18 cellular contexts compared by ENCODE assay signal in the genomic region with DNA sequence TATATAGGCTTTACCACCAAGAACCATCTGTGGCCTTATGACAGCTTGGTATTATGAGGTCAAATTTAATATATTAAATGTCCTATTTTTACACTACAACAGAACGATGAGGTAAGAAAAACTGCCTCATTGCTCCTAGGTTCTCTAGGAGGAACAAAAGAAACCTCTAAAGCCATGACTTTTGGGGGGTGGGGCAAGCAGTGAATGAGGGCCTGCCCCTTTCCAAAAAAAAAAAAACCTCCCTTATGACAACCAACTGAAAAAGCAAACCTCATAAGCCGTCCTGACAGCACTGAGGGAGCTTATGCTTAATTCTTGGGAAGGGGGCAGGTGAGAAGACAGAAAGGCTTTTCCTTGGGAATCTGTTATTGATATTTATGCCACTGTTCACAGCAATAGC.
"Had no signal": no experiment of that assay in that cellular context is flagged by ENCODE, and none has a peak within 500 bp of the region (broad histone marks: within the 10 kb centered on the region; RNA-seq: fewer than 3 reads in every experiment).

No MANE protein-coding gene starts in this region.

- H3K4me3 Mint-ChIP-seq: activated CD4-positive, alpha-beta T cell treated with anti-CD3 and anti-CD28 coated beads, Interleukin-2, amount 10 ng/mL, durations not matched to agents 7 days and 5 days; activated naive CD4-positive, alpha-beta T cell treated with anti-CD3 and anti-CD28 coated beads for 36 hours had no signal

- DNase-seq: activated CD4-positive, alpha-beta T cell treated with anti-CD3 and anti-CD28 coated beads, Interleukin-2, amount 10 ng/mL, durations not matched to agents 7 days and 5 days; activated CD8-positive, alpha-beta memory T cell treated with anti-CD3 and anti-CD28 coated beads for 24 hours; activated CD8-positive, alpha-beta memory T cell treated with anti-CD3 and anti-CD28 coated beads, Interleukin-2, amount 50 U/mL, for 4 hours; activated effector memory CD4-positive, alpha-beta T cell treated with Interleukin-2 at 50 U/mL for 16 hours; activated naive CD4-positive, alpha-beta T cell treated with anti-CD3 and anti-CD28 coated beads for 36 hours; activated T-cell treated with anti-CD3 and anti-CD28 coated beads, Interleukin-2, amount 50 U/mL, for 48 hours; cerebellar nuclear complex; cortex of kidney; foreskin fibroblast; islet precursor cell; left cardiac atrium; sigmoid colon; spleen; stimulated activated CD4-positive, alpha-beta T cell treated with anti-CD3 and anti-CD28 coated beads, Interleukin-4, amount 100 ng/mL, for 1 hour; stimulated activated naive CD8-positive, alpha-beta T cell treated with anti-CD3 and anti-CD28 coated beads, Interleukin-15, Interleukin-2, amounts not matched to agents 100 U/mL and 50 U/mL, for 24 hours had no signal

- H3K9me3 ChIP-seq: heart right ventricle, sigmoid colon, spleen, tibial nerve had no signal

- H3K4me3 ChIP-seq: heart right ventricle, sigmoid colon, spleen, tibial nerve had no signal

- H3K9me3 Mint-ChIP-seq: activated CD4-positive, alpha-beta T cell treated with anti-CD3 and anti-CD28 coated beads, Interleukin-2, amount 10 ng/mL, durations not matched to agents 7 days and 5 days; activated naive CD4-positive, alpha-beta T cell treated with anti-CD3 and anti-CD28 coated beads for 36 hours had no signal

- H3K27ac ChIP-seq: sigmoid colon, spleen, tibial nerve, VCaP had no signal

- H3K4me1 ChIP-seq: tibial nerve had no signal

- ATAC-seq: stimulated activated naive CD8-positive, alpha-beta T cell treated with anti-CD3 and anti-CD28 coated beads, Interleukin-15, Interleukin-2, amounts not matched to agents 100 U/mL and 50 U/mL, for 24 hours had no signal

- H3K27ac Mint-ChIP-seq: activated CD4-positive, alpha-beta T cell treated with anti-CD3 and anti-CD28 coated beads, Interleukin-2, amount 10 ng/mL, durations not matched to agents 7 days and 5 days; activated naive CD4-positive, alpha-beta T cell treated with anti-CD3 and anti-CD28 coated beads for 36 hours had no signal

- H3K27me3 ChIP-seq: heart right ventricle, sigmoid colon, spleen, tibial nerve had no signal
